ENCODE assay signal across 12 cellular contexts in genomic region chr1:205144751-205145150, GRCh38. TPM values are rescaled to one million over a fixed set of nuclear protein-coding genes. Genes with fewer than 3 reads are reported as not detected.
DNase-seq lines count a peak whose midpoint lies in the region; ATAC-seq and TF ChIP-seq lines count a peak whose summit lies in the region.
"Had no signal": no experiment of that assay in that cellular context is flagged by ENCODE, and none has a peak within 500 bp of the region (broad histone marks: within the 10 kb centered on the region; RNA-seq: fewer than 3 reads in every experiment).

No MANE protein-coding gene starts in this region.

- H3K4me2 ChIP-seq in osteoblast (ENCODE audit: insufficient read depth, low read length): peak overlapping the region; percentile 52

- H3K27ac Mint-ChIP-seq in CD8-positive, alpha-beta T cell: peak overlapping the region; percentile 14

- H2AFZ ChIP-seq in osteoblast (ENCODE audit: low read length): no peak overlapping the region

- POLR2A ChIA-PET in CD8-positive, alpha-beta T cell (lab: Charles Lee): no interaction called here

- no peaks in the 10 kb centered on the region for H3K27me3 ChIP-seq in CD8-positive, alpha-beta T cell (ENCODE audit: insufficient read depth, low read length)
- no peaks in the 10 kb centered on the region for H3K27me3 ChIP-seq in osteoblast (ENCODE audit: insufficient read depth, low read length)
- H3K27me3 ChIP-seq: testis had no signal

- H3K36me3 Mint-ChIP-seq in CD8-positive, alpha-beta T cell: peaks cover 41% of the 10 kb centered on the region

- H4K20me1 ChIP-seq in osteoblast (ENCODE audit: insufficient read depth, low read length): no peaks in the 10 kb centered on the region

- H3K36me3 ChIP-seq in CD8-positive, alpha-beta T cell (ENCODE audit: insufficient read depth, low read length): peaks cover 15% of the 10 kb centered on the region
- no peaks in the 10 kb centered on the region for H3K36me3 ChIP-seq in osteoblast (ENCODE audit: insufficient read depth, low read length)

- TF ChIP-seq CTCF in CD8-positive, alpha-beta T cell (IDR thresholded peaks at IDR 0.05): no peak
- TF ChIP-seq CTCF in epithelial cell of esophagus (IDR thresholded peaks at IDR 0.05; ENCODE audit: insufficient read depth, low read depth, low read length, missing control alignments): no peak
- no peak for TF ChIP-seq CTCF in osteoblast (IDR thresholded peaks at IDR 0.05; ENCODE audit: extremely low read depth, low read depth, low read length)

- intact Hi-C loops in CD8-positive, alpha-beta T cell (cut with DNase I, micrococcal nuclease): no loop called here

- H3K27me3 Mint-ChIP-seq in CD8-positive, alpha-beta T cell (ENCODE audit: low read depth): no peaks in the 10 kb centered on the region

- CTCF ChIA-PET in CD8-positive, alpha-beta T cell (lab: Charles Lee): interaction anchor here (0.6 to 5.7 kb wide), 6 partner anchors 9 to 666 kb away, joined by 3 to 86 read pairs (median 3); partner anchors contain the start of gene RBBP5

- no peaks in the 10 kb centered on the region for H3K9me3 ChIP-seq in CD8-positive, alpha-beta T cell (ENCODE audit: low read length)
- no peaks in the 10 kb centered on the region for H3K9me3 ChIP-seq in osteoblast (ENCODE audit: low read depth, low read length)
- H3K9me3 ChIP-seq: testis had no signal

- no peaks in the 10 kb centered on the region for H3K9me3 Mint-ChIP-seq in CD8-positive, alpha-beta T cell

- H3K4me1 Mint-ChIP-seq in CD8-positive, alpha-beta T cell (ENCODE audit: low read depth): peaks cover 9% of the 10 kb centered on the region

- no peak overlapping the region for H3K4me3 ChIP-seq in CD8-positive, alpha-beta T cell (ENCODE audit: low read depth, low read length)
- H3K4me3 ChIP-seq in epithelial cell of esophagus (ENCODE audit: low read length) (no peak overlapping the region), osteoblast (ENCODE audit: insufficient read depth, low read length) (no peak overlapping the region)
- H3K4me3 ChIP-seq: testis had no signal

- H3K27ac ChIP-seq in CD8-positive, alpha-beta T cell (ENCODE audit: low read depth, low read length): no peak overlapping the region
- peak overlapping the region; percentile 72 for H3K27ac ChIP-seq in osteoblast (ENCODE audit: low read depth, low read length)
- H3K27ac ChIP-seq: testis had no signal

- ATAC-seq in CD8-positive, alpha-beta T cell: no peak
- no peak for ATAC-seq in HG02870 (IDR thresholded peaks at IDR 0.05; ENCODE audit: unreplicated experiment)
- no peak for ATAC-seq in GM21528 (IDR thresholded peaks at IDR 0.05; ENCODE audit: low FRiP score, unreplicated experiment)
- ATAC-seq in GM18873 (IDR thresholded peaks at IDR 0.05; ENCODE audit: low FRiP score, unreplicated experiment): no peak

- H3K4me1 ChIP-seq in CD8-positive, alpha-beta T cell (ENCODE audit: insufficient read depth, low read length): peaks cover 4% of the 10 kb centered on the region
- peaks cover 46% of the 10 kb centered on the region for H3K4me1 ChIP-seq in osteoblast (ENCODE audit: insufficient read depth, low read length)

- DNase-seq in CD8-positive, alpha-beta T cell: no peak
- DNase-seq in RPMI7951 (ENCODE audit: low read depth) (peak; percentile 44), epithelial cell of esophagus (ENCODE audit: low read depth) (peak; percentile 10), osteoblast (ENCODE audit: insufficient read length, low spot score, missing footprints) (peak; percentile 63), NCI-H82 (lab: John Stamatoyannopoulos, UW) (no peak)
- DNase-seq: NCI-H524 treated with DMSO at 0.1 percent for 48 hours; stimulated activated CD4-positive, alpha-beta T cell treated with anti-CD3 and anti-CD28 coated beads, Interleukin-2, amount 100 ng/mL, for 48 hours; T-helper 1 cell; testis had no signal

- no peaks in the 10 kb centered on the region for H3K79me2 ChIP-seq in osteoblast (ENCODE audit: insufficient read depth, low read length)

- H3K4me3 Mint-ChIP-seq in CD8-positive, alpha-beta T cell: no peak overlapping the region

RNA-seq across cellular contexts. Expression of gene RBBP5, which starts 23.0 kb away (rescaled TPM):
- 10 to 100 TPM; 23.9 to 25.7 TPM for total RNA-seq in CD8-positive, alpha-beta T cell
- 14.1 and 15.6 TPM in 2 replicates for total RNA-seq in RPMI7951 (2014; rRNA removed; shearing (Covaris generic))
- 16.5 and 19.5 TPM in 2 replicates for total RNA-seq in osteoblast

Comparison
In these comparisons a context has a peak if more than half of its experiments do, and no peak if none do; other contexts are left out.
1. DNase-seq: peak in RPMI7951 (single experiment), epithelial cell of esophagus (single experiment) and osteoblast (single experiment); none in CD8-positive, alpha-beta T cell (0 of 7) and NCI-H82 (single experiment).